1 cellular context compared by ENCODE assay signal in genomic region chr1:197800379-197801110, GRCh38.
TF ChIP-seq lines count a peak whose summit lies in the region.

No MANE protein-coding gene starts in this region.

TF ChIP-seq in IMR-90, 13 proteins besides CTCF, POLR2A, EP300 and RAD21 (continued from another document):
- TF ChIP-seq USF2 (IDR thresholded peaks at IDR 0.05; ENCODE audit: low read depth, low read length) (no peak), NFE2L2 (IDR thresholded peaks at IDR 0.05; ENCODE audit: low read depth, low read length) (no peak)
